ENCODE assay signal across 8 cellular contexts in genomic region chrX:13669246-13669689, GRCh38. TPM values are rescaled to one million over a fixed set of nuclear protein-coding genes. Genes with fewer than 3 reads are reported as not detected.
A peak's percentile ranks its signal among the peaks of the same experiment; 100 is the strongest.
DNase-seq lines count a peak whose midpoint lies in the region; ATAC-seq and TF ChIP-seq lines count a peak whose summit lies in the region.

No MANE protein-coding gene starts in this region.

- H3K4me3 Mint-ChIP-seq in osteocyte (ENCODE audit: unreplicated experiment), result peak overlapping the region; percentile 50

- H3K79me2 ChIP-seq in KMS-11 (ENCODE audit: insufficient read depth, low read depth), result no peaks in the 10 kb centered on the region; the same call in 1 of the 2 replicates

- no peaks in the 10 kb centered on the region for H3K27me3 ChIP-seq in KMS-11 (ENCODE audit: insufficient read depth, low read depth)
- peaks cover 0 to 67% (median 11%) of the 10 kb centered on the region in 45 donors for H3K27me3 ChIP-seq in dorsolateral prefrontal cortex

- peaks cover 65% of the 10 kb centered on the region for H3K4me1 ChIP-seq in KMS-11 (ENCODE audit: low read depth, poor library complexity, severe bottlenecking)

- peak; percentile 80 for ATAC-seq in GM21723 (IDR thresholded peaks at IDR 0.05; ENCODE audit: unreplicated experiment)

- H3K4me3 ChIP-seq in KMS-11 (IDR thresholded peaks at IDR 0.05; ENCODE audit: insufficient read depth, low read depth, low read length) (no peak overlapping the region), epithelial cell of esophagus (ENCODE audit: low read length) (no peak overlapping the region), dorsolateral prefrontal cortex (no peak overlapping the region)

- DNase-seq in GF-D8 (lab: John Stamatoyannopoulos, UW), result peak; percentile 31
- peak; percentile 12 for DNase-seq in activated CD4-positive, alpha-beta T cell treated with anti-CD3 and anti-CD28 coated beads for 1 hour
- DNase-seq in epithelial cell of esophagus (ENCODE audit: low read depth), result peak; percentile 95
- no peak for DNase-seq in osteocyte (ENCODE audit: extremely low spot score, unreplicated experiment)
- no peak for DNase-seq in dorsolateral prefrontal cortex
- DNase-seq in midbrain (lab: John Stamatoyannopoulos, UW), result no peak

- peak overlapping the region; percentile 15; the same call in 1 of the 2 replicates for H2AFZ ChIP-seq in KMS-11 (ENCODE audit: low read depth)

- peak overlapping the region; percentile 68; the same call in 1 of the 2 replicates for H3K9ac ChIP-seq in KMS-11

- no peaks in the 10 kb centered on the region for H3K27me3 Mint-ChIP-seq in osteocyte (ENCODE audit: unreplicated experiment)

- H3K9me3 Mint-ChIP-seq in osteocyte (ENCODE audit: unreplicated experiment), result no peaks in the 10 kb centered on the region

- H3K27ac ChIP-seq in KMS-11 (peak overlapping the region; percentile 92), dorsolateral prefrontal cortex (no peak overlapping the region)

- intact Hi-C loops in dorsolateral prefrontal cortex (cut with DNase I), result loop anchor here in 1 of 2 donors (5.0 kb wide), 1 partner anchor 68 kb away; no protein-coding TSS in a partner anchor

- H3K27ac Mint-ChIP-seq in osteocyte (ENCODE audit: unreplicated experiment), result peak overlapping the region; percentile 92

- TF ChIP-seq CTCF in KMS-11 (conservative IDR thresholded peaks at IDR 0.05; ENCODE audit: low read depth, low read length) (no peak), epithelial cell of esophagus (IDR thresholded peaks at IDR 0.05; ENCODE audit: insufficient read depth, low read depth, low read length, missing control alignments) (no peak), osteocyte (IDR thresholded peaks at IDR 0.05) (no peak), dorsolateral prefrontal cortex (IDR thresholded peaks at IDR 0.05 in 54 of 56, conservative IDR thresholded peaks at IDR 0.05 in 2 of 56; ENCODE audit: low read depth in 1 of 56, partially characterized antibody in 56 of 56) (no peak)

- H3K36me3 Mint-ChIP-seq in osteocyte (ENCODE audit: unreplicated experiment), result peaks cover 2% of the 10 kb centered on the region

- H3K4me2 ChIP-seq in KMS-11, result peak overlapping the region; percentile 55; the same call in 1 of the 2 replicates

- no peaks in the 10 kb centered on the region for H4K20me1 ChIP-seq in KMS-11 (ENCODE audit: insufficient read depth)

- H3K4me1 Mint-ChIP-seq in osteocyte (ENCODE audit: unreplicated experiment), result peaks cover 20% of the 10 kb centered on the region

- no peaks in the 10 kb centered on the region for H3K36me3 ChIP-seq in KMS-11 (ENCODE audit: insufficient read depth)

RNA-seq across cellular contexts. Expression of gene TCEANC, which starts 16.3 kb away (rescaled TPM):
- total RNA-seq in osteocyte, result 3.6 and 4.7 TPM in 2 replicates
- 10 to 100 TPM in 41 of 120 experiments, 1 to 10 TPM in 79; 4.4 to 17.2 (median 8.8) TPM for total RNA-seq in dorsolateral prefrontal cortex

RNA-seq across cellular contexts. Expression of gene RAB9A, which starts 19.7 kb away (rescaled TPM):
- 25.6 and 32.9 TPM in 2 replicates for total RNA-seq in osteocyte
- total RNA-seq in dorsolateral prefrontal cortex, result 10 to 100 TPM; 13.0 to 40.7 (median 25.0) TPM

Comparison
In these comparisons a context has a peak if more than half of its experiments do, and no peak if none do; other contexts are left out.
1. DNase-seq: peak in GF-D8 (single experiment), activated CD4-positive, alpha-beta T cell treated with anti-CD3 and anti-CD28 coated beads for 1 hour (single experiment) and epithelial cell of esophagus (single experiment); none in osteocyte (single experiment), dorsolateral prefrontal cortex (0 of 10) and midbrain (single experiment).